Comparison of ENCODE assay signal across 17 cellular contexts in the genomic region with DNA sequence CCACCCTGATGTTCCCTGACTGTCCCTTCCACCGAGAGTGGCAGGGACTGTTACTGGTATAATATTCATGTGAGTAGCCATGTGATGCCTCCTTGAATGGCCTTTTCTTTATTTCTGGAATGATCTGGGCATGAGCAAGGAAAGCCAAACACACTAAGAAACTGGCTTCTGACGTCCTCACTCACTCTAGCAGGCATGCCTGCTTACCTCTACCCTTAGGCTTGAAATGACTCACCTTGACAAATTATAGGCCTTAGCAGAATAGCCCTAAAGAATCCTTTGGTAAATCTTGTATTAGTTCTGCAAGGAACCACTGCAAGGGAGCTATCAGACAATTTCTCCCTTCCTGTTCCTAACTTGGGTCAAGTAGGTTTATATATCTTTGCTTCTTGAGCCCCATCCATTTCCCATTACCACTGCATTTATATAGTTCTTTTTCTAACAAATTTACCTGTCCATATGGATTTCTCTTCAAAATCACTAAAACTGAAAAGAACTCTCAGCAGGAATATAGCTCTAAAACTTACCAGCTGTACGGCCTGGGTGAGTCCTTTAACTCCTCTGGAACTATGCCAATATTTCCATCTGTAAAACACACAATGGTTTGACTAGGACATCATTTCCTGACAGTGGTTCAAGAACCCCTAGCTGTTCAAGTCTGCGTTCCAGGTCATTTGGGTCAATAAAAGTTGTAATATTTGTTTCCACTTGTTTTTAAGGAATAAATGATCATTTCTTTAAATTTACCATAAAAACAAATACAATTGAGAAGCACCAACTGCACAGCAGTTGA. TPM values are rescaled to one million over a fixed set of nuclear protein-coding genes. Genes with fewer than 3 reads are reported as not detected.
A peak's percentile ranks its signal among the peaks of the same experiment; 100 is the strongest.
DNase-seq lines count a peak whose midpoint lies in the region; ATAC-seq, FAIRE-seq and TF ChIP-seq lines count a peak whose summit lies in the region.
"Had no signal": no experiment of that assay in that cellular context is flagged by ENCODE, and none has a peak within 500 bp of the region (broad histone marks: within the 10 kb centered on the region; RNA-seq: fewer than 3 reads in every experiment).

No MANE protein-coding gene starts in this region.

- peak overlapping the region; percentile 11 for H3K27ac ChIP-seq in endothelial cell of umbilical vein (ENCODE audit: insufficient read depth, low read depth, low read length)
- H3K27ac ChIP-seq in neural progenitor cell = no peak overlapping the region
- H3K27ac ChIP-seq in testis = no peak overlapping the region
- H3K27ac ChIP-seq: esophagus muscularis mucosa, hepatocyte, SJSA1, suprapubic skin had no signal

- peak; percentile 9 for DNase-seq in ELF-1 (ENCODE audit: low read depth, low spot score)
- peak; percentile 8 for DNase-seq in NCI-H748 treated with DMSO at 0.1 percent for 48 hours (lab: John Stamatoyannopoulos, UW)
- DNase-seq in endothelial cell of umbilical vein (ENCODE audit: low read depth, low spot score) = peak; percentile 72
- DNase-seq in OCI-M2 (lab: John Stamatoyannopoulos, UW; ENCODE audit: unreplicated experiment) = no peak
- DNase-seq in neural progenitor cell (ENCODE audit: low spot score) = no peak
- no peak for DNase-seq in testis
- DNase-seq: activated CD4-positive, alpha-beta memory T cell treated with anti-CD3 and anti-CD28 coated beads, Interleukin-2, amount 10 ng/mL, durations not matched to agents 7 days and 5 days; left colon; naive B cell had no signal

- CTCF ChIA-PET in endothelial cell of umbilical vein (lab: Charles Lee) = interaction anchor here (0.6 to 2.0 kb wide), 7 partner anchors 11 to 531 kb away, joined by 3 to 8 read pairs (median 5); partner anchors contain the start of gene NDUFA5

- FAIRE-seq in endothelial cell of umbilical vein (lab: Jason Lieb, UNC) = peak; percentile 18
- FAIRE-seq: HepG2, TTC549 had no signal

- H3K27me3 ChIP-seq in endothelial cell of umbilical vein (ENCODE audit: control insufficient read depth in 2 of 2, insufficient read depth in 2 of 2, low read length in 2 of 2) (no peaks in the 10 kb centered on the region), neural progenitor cell (no peaks in the 10 kb centered on the region), testis (no peaks in the 10 kb centered on the region)
- H3K27me3 ChIP-seq: esophagus muscularis mucosa, hepatocyte, suprapubic skin had no signal

- H3K36me3 Mint-ChIP-seq in neural progenitor cell = no peaks in the 10 kb centered on the region
- H3K36me3 Mint-ChIP-seq: naive B cell had no signal

- 80 to 81% methylated on average over 4 of the region's 4 CpGs for WGBS in testis, 2 donors

- H3K9ac ChIP-seq in endothelial cell of umbilical vein (replicated peaks; ENCODE audit: extremely low read depth, insufficient read depth, low read length) = no peak overlapping the region
- no peak overlapping the region for H3K9ac ChIP-seq in neural progenitor cell

- no peaks in the 10 kb centered on the region for H3K9me1 ChIP-seq in endothelial cell of umbilical vein (replicated peaks; ENCODE audit: control insufficient read depth, extremely low read depth, insufficient read depth, low read length)

- intact Hi-C loops in endothelial cell of umbilical vein (cut with micrococcal nuclease) (no loop called here), testis (cut with DNase I; ENCODE audit: low total_unique reads) (no loop called here)

- peaks cover 5% of the 10 kb centered on the region for H3K27me3 Mint-ChIP-seq in neural progenitor cell (ENCODE audit: insufficient read depth, low read depth)

- dilution Hi-C loops in endothelial cell of umbilical vein (cut with MboI; ENCODE audit: extremely low pct_ligation_motif_present, low sequenced_read_pairs) = no loop called here

- POLR2A ChIA-PET in endothelial cell of umbilical vein (lab: Charles Lee) = interaction anchor here (1.2 kb wide), 1 partner anchor 13 kb away, joined by 3 read pairs; the partner anchor contains the start of gene NDUFA5

- no TSS peak for BruUV-seq in endothelial cell of umbilical vein (replicated peaks; lab: Mats Ljungman, UMichigan)

- no peak overlapping the region for H3K27ac Mint-ChIP-seq in neural progenitor cell
- H3K27ac Mint-ChIP-seq: activated CD4-positive, alpha-beta memory T cell treated with anti-CD3 and anti-CD28 coated beads, Interleukin-2, amount 10 ng/mL, durations not matched to agents 7 days and 5 days; naive B cell had no signal

- H3K4me3 Mint-ChIP-seq in neural progenitor cell = no peak overlapping the region
- H3K4me3 Mint-ChIP-seq: activated CD4-positive, alpha-beta memory T cell treated with anti-CD3 and anti-CD28 coated beads, Interleukin-2, amount 10 ng/mL, durations not matched to agents 7 days and 5 days; naive B cell had no signal

- H3K4me1 Mint-ChIP-seq in neural progenitor cell = no peaks in the 10 kb centered on the region
- H3K4me1 Mint-ChIP-seq: activated CD4-positive, alpha-beta memory T cell treated with anti-CD3 and anti-CD28 coated beads, Interleukin-2, amount 10 ng/mL, durations not matched to agents 7 days and 5 days had no signal

- no peaks in the 10 kb centered on the region for H3K9me3 Mint-ChIP-seq in neural progenitor cell
- H3K9me3 Mint-ChIP-seq: activated CD4-positive, alpha-beta memory T cell treated with anti-CD3 and anti-CD28 coated beads, Interleukin-2, amount 10 ng/mL, durations not matched to agents 7 days and 5 days; naive B cell had no signal

- ATAC-seq in HG02870 (IDR thresholded peaks at IDR 0.05; ENCODE audit: unreplicated experiment) (peak; percentile 53), GM19351 (IDR thresholded peaks at IDR 0.05; ENCODE audit: unreplicated experiment) (no peak)
- ATAC-seq: HepG2, left colon had no signal

- H4K20me1 ChIP-seq in endothelial cell of umbilical vein (replicated peaks; ENCODE audit: control insufficient read depth, extremely low read depth, insufficient read depth, low read length) (no peaks in the 10 kb centered on the region), neural progenitor cell (ENCODE audit: low read depth) (no peaks in the 10 kb centered on the region)

- H3K9me3 ChIP-seq in endothelial cell of umbilical vein (replicated peaks; ENCODE audit: control insufficient read depth, insufficient read depth, low read length) = no peaks in the 10 kb centered on the region
- no peaks in the 10 kb centered on the region for H3K9me3 ChIP-seq in neural progenitor cell (ENCODE audit: low read depth)
- no peaks in the 10 kb centered on the region for H3K9me3 ChIP-seq in testis
- H3K9me3 ChIP-seq: esophagus muscularis mucosa, SJSA1, suprapubic skin had no signal

- H2AFZ ChIP-seq in endothelial cell of umbilical vein (ENCODE audit: low read depth, low read length) (no peak overlapping the region), neural progenitor cell (replicated peaks) (no peak overlapping the region)
- H2AFZ ChIP-seq: hepatocyte had no signal

- no peaks in the 10 kb centered on the region for H3K36me3 ChIP-seq in endothelial cell of umbilical vein (ENCODE audit: control insufficient read depth in 2 of 2, extremely low read depth in 1 of 2, insufficient read depth in 2 of 2, low read length in 2 of 2)
- H3K36me3 ChIP-seq in neural progenitor cell = no peaks in the 10 kb centered on the region
- no peaks in the 10 kb centered on the region for H3K36me3 ChIP-seq in testis (ENCODE audit: low read depth, missing control alignments)
- H3K36me3 ChIP-seq: esophagus muscularis mucosa, SJSA1, suprapubic skin had no signal

- no peaks in the 10 kb centered on the region for H3F3A ChIP-seq in neural progenitor cell (ENCODE audit: low read depth)

- H3K79me2 ChIP-seq in endothelial cell of umbilical vein (ENCODE audit: control insufficient read depth, insufficient read depth, low read length) (no peaks in the 10 kb centered on the region), neural progenitor cell (ENCODE audit: low read depth) (no peaks in the 10 kb centered on the region)
- H3K79me2 ChIP-seq: hepatocyte had no signal

- TF ChIP-seq CTCF in endothelial cell of umbilical vein (IDR thresholded peaks at IDR 0.05; ENCODE audit: extremely low read depth in 1 of 2, insufficient read depth in 1 of 2, low read depth in 1 of 2, low read length in 2 of 2) (no peak), neural progenitor cell (IDR thresholded peaks at IDR 0.05) (no peak), testis (IDR thresholded peaks at IDR 0.05) (no peak)

- H3K4me3 ChIP-seq in endothelial cell of umbilical vein (replicated peaks in 1 of 3; ENCODE audit: insufficient read depth in 1 of 3, low read depth in 1 of 3, low read length in 3 of 3) (no peak overlapping the region), neural progenitor cell (no peak overlapping the region), testis (no peak overlapping the region)
- H3K4me3 ChIP-seq: esophagus muscularis mucosa, hepatocyte, SJSA1, suprapubic skin had no signal

- TF ChIP-seq POLR2A in endothelial cell of umbilical vein (IDR thresholded peaks at IDR 0.05; ENCODE audit: low read depth, low read length) (no peak), testis (IDR thresholded peaks at IDR 0.05) (no peak)

- H3K4me2 ChIP-seq in endothelial cell of umbilical vein (ENCODE audit: insufficient read depth, low read length) = peak overlapping the region; percentile 47
- no peak overlapping the region for H3K4me2 ChIP-seq in neural progenitor cell
- H3K4me2 ChIP-seq: hepatocyte had no signal

- H3K4me1 ChIP-seq in endothelial cell of umbilical vein (ENCODE audit: control insufficient read depth, extremely low read depth, insufficient read depth, low read length) (peaks cover 18% of the 10 kb centered on the region), neural progenitor cell (no peaks in the 10 kb centered on the region), testis (no peaks in the 10 kb centered on the region)
- H3K4me1 ChIP-seq: esophagus muscularis mucosa, SJSA1, suprapubic skin had no signal

RNA-seq across cellular contexts. Expression of gene NDUFA5, which starts 13.0 kb away (rescaled TPM):
- 57.6 and 62.3 TPM in 2 replicates for total RNA-seq in endothelial cell of umbilical vein
- polyA plus RNA-seq in endothelial cell of umbilical vein = 3.6 and 6.2 TPM in 2 replicates
- polyA plus RNA-seq in endothelial cell of umbilical vein (2011; cell fraction: cytosol; rRNA removed) = 9.2 and 9.4 TPM in 2 replicates
- 10.1 and 22.2 TPM in 2 replicates for polyA plus RNA-seq in endothelial cell of umbilical vein (2011; cell fraction: nucleus; rRNA removed)
- 28.4 and 43.8 TPM in 2 replicates for polyA plus RNA-seq in endothelial cell of umbilical vein (2012)
- polyA minus RNA-seq in endothelial cell of umbilical vein = 9.3 and 16.9 TPM in 2 replicates
- 19.8 TPM for polyA minus RNA-seq in endothelial cell of umbilical vein (2011; cell fraction: cytosol; rRNA and poly(A)+ RNA removed)
- 34.4 and 54.4 TPM in 2 replicates for polyA minus RNA-seq in endothelial cell of umbilical vein (2011; cell fraction: nucleus; rRNA and poly(A)+ RNA removed)
- total RNA-seq in neural progenitor cell (ENCODE audit: low replicate concordance) = 62.8 and 118 TPM in 2 replicates
- total RNA-seq in testis = 10 to 100 TPM; 49.2 to 68.5 TPM
- 83.3 TPM for polyA plus RNA-seq in testis (ENCODE audit: insufficient read depth, low read depth, low replicate concordance)

RNA-seq across cellular contexts. Expression of gene ASB15, which starts 31.0 kb away (rescaled TPM):
- not detected in 2 replicates for total RNA-seq in endothelial cell of umbilical vein
- polyA plus RNA-seq in endothelial cell of umbilical vein = not detected in 2 replicates
- polyA plus RNA-seq in endothelial cell of umbilical vein (2011; cell fraction: cytosol; rRNA removed) = not detected in 2 replicates
- not detected in 2 replicates for polyA plus RNA-seq in endothelial cell of umbilical vein (2011; cell fraction: nucleus; rRNA removed)
- not detected in 2 replicates for polyA plus RNA-seq in endothelial cell of umbilical vein (2012)
- not detected in 2 replicates for polyA minus RNA-seq in endothelial cell of umbilical vein
- not detected for polyA minus RNA-seq in endothelial cell of umbilical vein (2011; cell fraction: cytosol; rRNA and poly(A)+ RNA removed)
- polyA minus RNA-seq in endothelial cell of umbilical vein (2011; cell fraction: nucleus; rRNA and poly(A)+ RNA removed) = not detected in 2 replicates
- total RNA-seq in neural progenitor cell (ENCODE audit: low replicate concordance) = not detected in 2 replicates
- total RNA-seq in testis = 1 to 10 TPM; 1.1 to 2.4 TPM
- polyA plus RNA-seq in testis (ENCODE audit: insufficient read depth, low read depth, low replicate concordance) = 5.7 TPM
- total RNA-seq: activated CD4-positive, alpha-beta memory T cell treated with anti-CD3 and anti-CD28 coated beads, Interleukin-2, amount 10 ng/mL, durations not matched to agents 7 days and 5 days; esophagus muscularis mucosa; hepatocyte; HepG2; left colon; suprapubic skin had no signal
- polyA plus RNA-seq: hepatocyte, HepG2 had no signal

RNA-seq across cellular contexts. Expression of gene IQUB, which starts 36.2 kb away (rescaled TPM):
- not detected in 2 replicates for total RNA-seq in endothelial cell of umbilical vein
- polyA plus RNA-seq in endothelial cell of umbilical vein = 0.01 TPM in 1 of 2 replicates, not detected in the other
- 0.05 and 0.06 TPM in 2 replicates for polyA plus RNA-seq in endothelial cell of umbilical vein (2011; cell fraction: cytosol; rRNA removed)
- 0.11 and 0.17 TPM in 2 replicates for polyA plus RNA-seq in endothelial cell of umbilical vein (2011; cell fraction: nucleus; rRNA removed)
- 0.28 TPM in 1 of 2 replicates, not detected in the other for polyA plus RNA-seq in endothelial cell of umbilical vein (2012)
- polyA minus RNA-seq in endothelial cell of umbilical vein = not detected in 2 replicates
- polyA minus RNA-seq in endothelial cell of umbilical vein (2011; cell fraction: cytosol; rRNA and poly(A)+ RNA removed) = not detected
- polyA minus RNA-seq in endothelial cell of umbilical vein (2011; cell fraction: nucleus; rRNA and poly(A)+ RNA removed) = 0.43 and 0.77 TPM in 2 replicates
- total RNA-seq in neural progenitor cell (ENCODE audit: low replicate concordance) = 0.58 and 0.84 TPM in 2 replicates
- 10 to 100 TPM; 21.3 to 34.6 TPM for total RNA-seq in testis
- polyA plus RNA-seq in testis (ENCODE audit: insufficient read depth, low read depth, low replicate concordance) = 49.2 TPM
- total RNA-seq: activated CD4-positive, alpha-beta memory T cell treated with anti-CD3 and anti-CD28 coated beads, Interleukin-2, amount 10 ng/mL, durations not matched to agents 7 days and 5 days had no signal
- polyA plus RNA-seq: HepG2 had no signal

Comparison
In these comparisons a context has a peak if more than half of its experiments do, and no peak if none do; other contexts are left out.
1. DNase-seq: peak in ELF-1 (single experiment), NCI-H748 treated with DMSO at 0.1 percent for 48 hours (single experiment) and endothelial cell of umbilical vein (single experiment); none in OCI-M2 (single experiment), neural progenitor cell (single experiment) and testis (single experiment).
2. RNA of gene IQUB, which starts 36.2 kb away (total RNA-seq): 21.3 to 34.6 TPM in testis; 0.58 to 0.84 TPM in neural progenitor cell and not detected in endothelial cell of umbilical vein; every median in the first group is over 10 times any median in the second.